ENCODE assay signal across 8 cellular contexts in the genomic region with DNA sequence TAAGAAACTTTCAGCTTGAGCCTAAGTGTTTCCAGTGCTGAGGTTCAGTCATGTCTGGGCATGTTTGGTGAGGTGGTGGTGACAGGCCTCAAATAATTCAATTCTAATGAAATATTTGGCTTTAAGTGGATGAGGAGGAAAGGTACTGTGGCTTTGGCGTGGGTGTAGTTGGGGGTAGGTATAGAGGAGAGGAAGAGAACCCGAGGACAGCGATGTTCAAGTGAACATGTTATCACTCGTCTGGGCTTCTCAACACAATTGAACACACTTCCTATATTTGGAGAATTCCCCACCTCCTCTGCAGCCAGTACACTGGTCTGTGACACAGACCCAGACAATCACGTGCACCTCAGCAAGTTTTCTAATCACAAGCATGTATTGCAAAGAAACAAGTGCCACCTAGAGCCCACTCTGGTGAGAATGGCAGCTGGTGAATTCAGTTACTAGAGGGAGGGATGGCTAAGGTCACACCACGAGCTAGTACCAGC. TPM values are rescaled to one million over a fixed set of nuclear protein-coding genes. Genes with fewer than 3 reads are reported as not detected.
DNase-seq lines count a peak whose midpoint lies in the region; ATAC-seq and TF ChIP-seq lines count a peak whose summit lies in the region.

No MANE protein-coding gene starts in this region.

- no peaks in the 10 kb centered on the region for H3K36me3 Mint-ChIP-seq in T-cell
- no peaks in the 10 kb centered on the region for H3K36me3 Mint-ChIP-seq in Caco-2 (ENCODE audit: insufficient read depth, unreplicated experiment)

- in situ Hi-C loops in GM18951 (cut with MboI; ENCODE audit: low sequenced_read_pairs, unreplicated experiment), result loop anchor here (25.0 kb wide), 1 partner anchor 270 kb away; no protein-coding TSS in a partner anchor

- peak overlapping the region; percentile 3 to 13 for H3K27ac Mint-ChIP-seq in T-cell
- H3K27ac Mint-ChIP-seq in Caco-2 (ENCODE audit: unreplicated experiment), result no peak overlapping the region

- peak; percentile 33 for TF ChIP-seq POLR2A in GM18951 (IDR thresholded peaks at IDR 0.05; ENCODE audit: extremely low read depth, insufficient read depth, insufficient read length)

- intact Hi-C loops in Caco-2 (cut with micrococcal nuclease; ENCODE audit: unreplicated experiment), result loop anchor here (5.0 kb wide), 2 partner anchors 80 to 145 kb away; no protein-coding TSS in a partner anchor

- DNase-seq in DMS 273 treated with DMSO at 0.1 percent for 48 hours (lab: John Stamatoyannopoulos, UW) (peak; percentile 16), T-cell (peak in 1 of 34 experiments; percentile 1), lung microvascular endothelial cell (ENCODE audit: low read depth in 2 of 2) (peak; percentile 4 to 14), Ammon's horn (ENCODE audit: low spot score) (no peak), Caco-2 (no peak), D341Med (ENCODE audit: low spot score) (no peak)

- no peak overlapping the region for H3K4me3 ChIP-seq in Caco-2 (ENCODE audit: low read depth, low read length)

- H3K9me3 Mint-ChIP-seq in T-cell, result no peaks in the 10 kb centered on the region
- no peaks in the 10 kb centered on the region for H3K9me3 Mint-ChIP-seq in Caco-2 (ENCODE audit: unreplicated experiment)

- no peaks in the 10 kb centered on the region for H3K4me1 ChIP-seq in Caco-2

- no peaks in the 10 kb centered on the region for H3K27me3 Mint-ChIP-seq in T-cell
- H3K27me3 Mint-ChIP-seq in Caco-2 (ENCODE audit: insufficient read depth, unreplicated experiment), result no peaks in the 10 kb centered on the region

- POLR2A ChIA-PET in T-cell (lab: Charles Lee), result interaction anchor here in 1 of 2 donors (0.8 kb wide), 1 partner anchor 220 kb away, joined by 3 read pairs; no protein-coding TSS in a partner anchor
- POLR2A ChIA-PET in Caco-2 (lab: Charles Lee), result no interaction called here

- ATAC-seq in HG03064 (IDR thresholded peaks at IDR 0.05; ENCODE audit: low read depth, unreplicated experiment) (peak; percentile 73), T-cell (replicated peaks in 1 of 4) (peak in 2 of 4 experiments; percentile 20 to 37)

- no peaks in the 10 kb centered on the region for H3K9me3 ChIP-seq in Caco-2

- peaks cover 6 to 13% (median 9%) of the 10 kb centered on the region in 3 donors for H3K4me1 Mint-ChIP-seq in T-cell
- peaks cover 6% of the 10 kb centered on the region for H3K4me1 Mint-ChIP-seq in Caco-2 (ENCODE audit: low read depth, unreplicated experiment)

- TF ChIP-seq CTCF in Caco-2 (IDR thresholded peaks at IDR 0.05; ENCODE audit: insufficient read depth in 1 of 2, low read depth in 1 of 2, low read length in 1 of 2, severe bottlenecking in 1 of 2, unreplicated experiment in 1 of 2), result no peak

- H3K4me3 Mint-ChIP-seq in T-cell, result no peak overlapping the region
- H3K4me3 Mint-ChIP-seq in Caco-2 (ENCODE audit: unreplicated experiment), result no peak overlapping the region

- BruUV-seq in Caco-2 (replicated peaks; lab: Mats Ljungman, UMichigan), result no TSS peak

- CTCF ChIA-PET in T-cell (lab: Charles Lee), result interaction anchor here (1.1 to 2.8 kb wide), 2 partner anchors 181 to 274 kb away, joined by 3 to 23 read pairs; no protein-coding TSS in a partner anchor
- CTCF ChIA-PET in Caco-2 (lab: Charles Lee), result interaction anchor here (1.4 kb wide), 1 partner anchor 116 kb away, joined by 5 read pairs; no protein-coding TSS in a partner anchor

- H3K36me3 ChIP-seq in Caco-2 (ENCODE audit: control insufficient read depth, insufficient read depth, low read length), result no peaks in the 10 kb centered on the region

- no peaks in the 10 kb centered on the region for H3K27me3 ChIP-seq in Caco-2 (replicated peaks; ENCODE audit: control insufficient read depth, insufficient read depth, low read length)

RNA-seq across cellular contexts. Expression of gene IFNG-AS1, which starts 53.0 kb away (rescaled TPM):
- total RNA-seq in T-cell, result 1 to 10 TPM; 1.2 to 6.2 (median 3.3) TPM
- not detected in 2 replicates for total RNA-seq in lung microvascular endothelial cell
- not detected in 2 replicates for total RNA-seq in Caco-2 (2022)

Comparison
In these comparisons a context has a peak if more than half of its experiments do, and no peak if none do; other contexts are left out.
1. DNase-seq: peak in DMS 273 treated with DMSO at 0.1 percent for 48 hours (single experiment) and lung microvascular endothelial cell (2 of 2); none in Ammon's horn (single experiment), Caco-2 (0 of 2) and D341Med (single experiment).